ENCODE assay signal across 11 cellular contexts in genomic region chr6:167550936-167551633, GRCh38.
DNase-seq lines count a peak whose midpoint lies in the region; ATAC-seq and TF ChIP-seq lines count a peak whose summit lies in the region.
"Had no signal": no experiment of that assay in that cellular context is flagged by ENCODE, and none has a peak within 500 bp of the region (broad histone marks: within the 10 kb centered on the region; RNA-seq: fewer than 3 reads in every experiment).

No MANE protein-coding gene starts in this region.

- TF ChIP-seq CTCF in thoracic aorta (IDR thresholded peaks at IDR 0.05): no peak
- TF ChIP-seq CTCF in BE2C (IDR thresholded peaks at IDR 0.05; ENCODE audit: low read depth, low read length): no peak
- no peak for TF ChIP-seq CTCF in endodermal cell (conservative IDR thresholded peaks at IDR 0.05)

- H3K36me3 ChIP-seq in SJSA1 (no peaks in the 10 kb centered on the region), thoracic aorta (no peaks in the 10 kb centered on the region), BE2C (no peaks in the 10 kb centered on the region), endodermal cell (ENCODE audit: control insufficient read depth, insufficient read depth, low read length) (no peaks in the 10 kb centered on the region)

- ATAC-seq in thoracic aorta (ENCODE audit: insufficient number of reproducible peaks, low FRiP score, low read depth): no peak

- peak overlapping the region; percentile 55 for H3K27ac ChIP-seq in SJSA1
- peak overlapping the region; percentile 73 to 85 for H3K27ac ChIP-seq in thoracic aorta
- H3K27ac ChIP-seq in endodermal cell (ENCODE audit: low read depth, low read length): no peak overlapping the region

- no peaks in the 10 kb centered on the region for H3K36me3 Mint-ChIP-seq in endodermal cell (ENCODE audit: low read depth)

- H3K4me1 ChIP-seq in SJSA1 (replicated peaks) (peaks cover 44% of the 10 kb centered on the region), thoracic aorta (ENCODE audit: control insufficient read depth in 1 of 2, low read depth in 2 of 2) (peaks cover 24 to 56% of the 10 kb centered on the region in 2 donors), BE2C (no peaks in the 10 kb centered on the region), endodermal cell (ENCODE audit: control insufficient read depth, insufficient read depth, low read length) (no peaks in the 10 kb centered on the region)

- no peak overlapping the region for H3K9ac ChIP-seq in endodermal cell (ENCODE audit: extremely low read depth, low read length, poor library complexity, severe bottlenecking)

- no peak overlapping the region for H3K27ac Mint-ChIP-seq in endodermal cell
- H3K27ac Mint-ChIP-seq: naive B cell had no signal

- WGBS in endodermal cell (ENCODE audit: insufficient coverage in 1 of 2, insufficient read length in 1 of 2), 2 experiments: 94 to 96% methylated on average over 17 to 29 of the region's 29 CpGs

- H3K27me3 ChIP-seq in SJSA1 (replicated peaks) (no peaks in the 10 kb centered on the region), thoracic aorta (replicated peaks; ENCODE audit: insufficient read depth) (no peaks in the 10 kb centered on the region), BE2C (no peaks in the 10 kb centered on the region), endodermal cell (ENCODE audit: control insufficient read depth, insufficient read depth, low read length, poor library complexity, severe bottlenecking) (no peaks in the 10 kb centered on the region)

- no peak overlapping the region for H3K4me3 ChIP-seq in SJSA1
- peak overlapping the region; percentile 22 for H3K4me3 ChIP-seq in thoracic aorta
- H3K4me3 ChIP-seq in BE2C (ENCODE audit: low read depth, low read length): no peak overlapping the region
- no peak overlapping the region for H3K4me3 ChIP-seq in endodermal cell (ENCODE audit: low read length)

- no peak overlapping the region for H3K4me3 Mint-ChIP-seq in endodermal cell
- H3K4me3 Mint-ChIP-seq: naive B cell had no signal

- peaks cover under 1% of the 10 kb centered on the region for H3K27me3 Mint-ChIP-seq in endodermal cell (ENCODE audit: insufficient read depth)

- H3K9me3 Mint-ChIP-seq in endodermal cell: no peaks in the 10 kb centered on the region

- H3K9me3 ChIP-seq in SJSA1 (replicated peaks) (no peaks in the 10 kb centered on the region), thoracic aorta (peaks cover 3% of the 10 kb centered on the region), BE2C (no peaks in the 10 kb centered on the region), endodermal cell (ENCODE audit: control insufficient read depth, low read length) (no peaks in the 10 kb centered on the region)

- no peaks in the 10 kb centered on the region for H3K4me1 Mint-ChIP-seq in endodermal cell
- H3K4me1 Mint-ChIP-seq: naive B cell had no signal

- DNase-seq in SJSA1 (ENCODE audit: low read depth in 1 of 2, low spot score in 2 of 2) (peak; percentile 82 to 84), fibroblast of the conjunctiva (ENCODE audit: low read depth) (peak; percentile 68), lung microvascular endothelial cell (ENCODE audit: low read depth in 2 of 2) (peak; percentile 17 to 35), thoracic aorta (ENCODE audit: low spot score) (peak; percentile 39), BE2C (no peak), GM19240 (ENCODE audit: insufficient read length, low spot score) (no peak), endodermal cell (no peak)
- DNase-seq in activated CD4-positive, alpha-beta T cell treated with anti-CD3 and anti-CD28 coated beads, Interleukin-2, amount 50 U/mL, for 48 hours: no peak
- DNase-seq: cerebellar nuclear complex; naive B cell; stimulated activated naive CD4-positive, alpha-beta T cell had no signal

Comparison
In these comparisons a context has a peak if more than half of its experiments do, and no peak if none do; other contexts are left out.
1. DNase-seq: peak in SJSA1 (2 of 2), fibroblast of the conjunctiva (single experiment), lung microvascular endothelial cell (2 of 2) and thoracic aorta (single experiment); none in BE2C (single experiment), GM19240 (single experiment), endodermal cell (single experiment) and activated CD4-positive, alpha-beta T cell treated with anti-CD3 and anti-CD28 coated beads, Interleukin-2, amount 50 U/mL, for 48 hours (0 of 2).